22 cellular contexts compared by ENCODE assay signal in genomic region chr9:91034521-91034920, GRCh38.
DNase-seq lines count a peak whose midpoint lies in the region; ATAC-seq, FAIRE-seq and TF ChIP-seq lines count a peak whose summit lies in the region.
"Had no signal": no experiment of that assay in that cellular context is flagged by ENCODE, and none has a peak within 500 bp of the region (broad histone marks: within the 10 kb centered on the region; RNA-seq: fewer than 3 reads in every experiment).

No MANE protein-coding gene starts in this region.

- TF ChIP-seq CTCF in Peyer's patch (IDR thresholded peaks at IDR 0.05) (no peak), kidney (IDR thresholded peaks at IDR 0.05; ENCODE audit: borderline replicate concordance, extremely low read depth, insufficient read depth) (no peak), tibial artery (IDR thresholded peaks at IDR 0.05) (no peak)

- H3K27me3 ChIP-seq in BLaER1 treated with 17β-estradiol and CSF1 and Interleukin-3, amounts not matched to agents 10 nM and 100 nM: no peaks in the 10 kb centered on the region
- H3K27me3 ChIP-seq in Peyer's patch (no peaks in the 10 kb centered on the region), tibial artery (peaks cover 0 to 4% of the 10 kb centered on the region in 2 donors)
- H3K27me3 ChIP-seq: esophagus squamous epithelium, gastrocnemius medialis, neural progenitor cell, sigmoid colon, vagina had no signal

- peak overlapping the region in 7 of 11 experiments; percentile 72 to 89 (median 83); a peak in 13 of 22 replicates for H3K4me2 ChIP-seq in BLaER1 treated with 17β-estradiol and CSF1 and Interleukin-3, amounts not matched to agents 10 nM and 100 nM
- H3K4me2 ChIP-seq: neural progenitor cell had no signal

- no peak for TF ChIP-seq RAD21 in Ishikawa (IDR thresholded peaks at IDR 0.05; ENCODE audit: low read depth)

- no peak for TF ChIP-seq POLR2A in Peyer's patch (IDR thresholded peaks at IDR 0.05)

- H3K27ac ChIP-seq in BLaER1 treated with 17β-estradiol and CSF1 and Interleukin-3, amounts not matched to agents 10 nM and 100 nM: no peak overlapping the region; a peak in 2 of 22 replicates
- H3K27ac ChIP-seq in Peyer's patch: no peak overlapping the region
- no peak overlapping the region for H3K27ac ChIP-seq in kidney (ENCODE audit: low read depth in 2 of 2, low read length in 2 of 2)
- no peak overlapping the region for H3K27ac ChIP-seq in tibial artery
- H3K27ac ChIP-seq: gastrocnemius medialis, HL-60, neural progenitor cell, sigmoid colon, vagina, WERI-Rb-1 had no signal

- FAIRE-seq in kidney (lab: Jason Lieb, UNC): no peak
- FAIRE-seq: D721Med had no signal

- DNase-seq in Peyer's patch: peak in 2 of 3 donors; percentile 15 to 38
- peak; percentile 35 for DNase-seq in kidney
- no peak for DNase-seq in NCI-H2196 treated with DMSO at 0.1 percent for 48 hours (lab: John Stamatoyannopoulos, UW; ENCODE audit: unreplicated experiment)
- DNase-seq in tibial artery: no peak
- DNase-seq in Ammon's horn (ENCODE audit: low spot score): no peak
- DNase-seq: aorta; esophagus squamous epithelium; gastrocnemius medialis; NCI-H1048; NCI-H1694 treated with DMSO at 0.1 percent for 48 hours; sigmoid colon; stimulated activated naive B cell treated with anti-CD40 and anti-IgM and Interleukin-4, amounts not matched to agents 10 μg/mL and 1 μg/mL and 100 μg/mL, for 72 hours had no signal

- H3K9ac ChIP-seq in BLaER1 treated with 17β-estradiol and CSF1 and Interleukin-3, amounts not matched to agents 10 nM and 100 nM: 0 out of 22 replicates have a peak overlapping the region, but pooled peaks of 1 of the 11 experiments have one; percentile 74
- no peak overlapping the region for H3K9ac ChIP-seq in kidney (ENCODE audit: low read length in 2 of 2)
- H3K9ac ChIP-seq: neural progenitor cell had no signal

- intact Hi-C loops in kidney (cut with DNase I): loop anchor here (10.0 kb wide), 1 partner anchor 400 kb away; no protein-coding TSS in a partner anchor
- intact Hi-C loops in tibial artery (cut with DNase I; ENCODE audit: low total_unique reads): no loop called here

- ATAC-seq in GM18861 (IDR thresholded peaks at IDR 0.05; ENCODE audit: unreplicated experiment): no peak
- ATAC-seq: gastrocnemius medialis, left colon, Right ventricle myocardium inferior had no signal

- H3K9me3 ChIP-seq in BLaER1 treated with 17β-estradiol and CSF1 and Interleukin-3, amounts not matched to agents 10 nM and 100 nM (replicated peaks in 1 of 11): no peaks in the 10 kb centered on the region
- H3K9me3 ChIP-seq in Peyer's patch (no peaks in the 10 kb centered on the region), kidney (ENCODE audit: control insufficient read depth in 1 of 2, low read length in 2 of 2) (no peaks in the 10 kb centered on the region), tibial artery (no peaks in the 10 kb centered on the region)
- H3K9me3 ChIP-seq: esophagus squamous epithelium, gastrocnemius medialis, sigmoid colon, vagina had no signal

- no peak for TF ChIP-seq EP300 in Ishikawa (IDR thresholded peaks at IDR 0.05; ENCODE audit: borderline replicate concordance)

- peaks cover 42 to 57% (median 53%) of the 10 kb centered on the region in 10 experiments for H3K4me1 ChIP-seq in BLaER1 treated with 17β-estradiol and CSF1 and Interleukin-3, amounts not matched to agents 10 nM and 100 nM
- peaks cover 6 to 21% (median 11%) of the 10 kb centered on the region in 4 donors for H3K4me1 ChIP-seq in Peyer's patch
- peaks cover 15 to 18% of the 10 kb centered on the region in 2 donors for H3K4me1 ChIP-seq in kidney (ENCODE audit: control insufficient read depth in 1 of 2, insufficient read depth in 1 of 2, low read depth in 1 of 2, low read length in 2 of 2)
- H3K4me1 ChIP-seq in tibial artery: peaks cover 0 to 19% (median 13%) of the 10 kb centered on the region in 4 donors

- no peaks in the 10 kb centered on the region for H3K36me3 ChIP-seq in BLaER1 treated with 17β-estradiol and CSF1 and Interleukin-3, amounts not matched to agents 10 nM and 100 nM
- H3K36me3 ChIP-seq in Peyer's patch: no peaks in the 10 kb centered on the region
- no peaks in the 10 kb centered on the region for H3K36me3 ChIP-seq in kidney (ENCODE audit: control insufficient read depth in 1 of 2, insufficient read depth in 2 of 2, low read length in 2 of 2)
- H3K36me3 ChIP-seq in tibial artery: no peaks in the 10 kb centered on the region
- H3K36me3 ChIP-seq: esophagus squamous epithelium, gastrocnemius medialis, neural progenitor cell, sigmoid colon, vagina, WERI-Rb-1 had no signal

- H4K20me1 ChIP-seq in BLaER1 treated with 17β-estradiol and CSF1 and Interleukin-3, amounts not matched to agents 10 nM and 100 nM: no peaks in the 10 kb centered on the region

- H3K4me3 ChIP-seq in BLaER1 treated with 17β-estradiol and CSF1 and Interleukin-3, amounts not matched to agents 10 nM and 100 nM: no peak overlapping the region
- H3K4me3 ChIP-seq in Peyer's patch: no peak overlapping the region
- no peak overlapping the region for H3K4me3 ChIP-seq in kidney (ENCODE audit: low read length in 2 of 2)
- no peak overlapping the region for H3K4me3 ChIP-seq in tibial artery
- H3K4me3 ChIP-seq: esophagus squamous epithelium, gastrocnemius medialis, neural progenitor cell, sigmoid colon, vagina had no signal

TF ChIP-seq in Ishikawa, 13 proteins besides CTCF, POLR2A, EP300 and RAD21:
- TF ChIP-seq, protein P1, sequence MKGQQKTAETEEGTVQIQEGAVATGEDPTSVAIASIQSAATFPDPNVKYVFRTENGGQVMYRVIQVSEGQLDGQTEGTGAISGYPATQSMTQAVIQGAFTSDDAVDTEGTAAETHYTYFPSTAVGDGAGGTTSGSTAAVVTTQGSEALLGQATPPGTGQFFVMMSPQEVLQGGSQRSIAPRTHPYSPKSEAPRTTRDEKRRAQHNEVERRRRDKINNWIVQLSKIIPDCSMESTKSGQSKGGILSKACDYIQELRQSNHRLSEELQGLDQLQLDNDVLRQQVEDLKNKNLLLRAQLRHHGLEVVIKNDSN (IDR thresholded peaks at IDR 0.05): peak; percentile 58; the same call in 1 of the 2 replicates
- TF ChIP-seq ZBTB7A (IDR thresholded peaks at IDR 0.05; ENCODE audit: low read depth) (no peak), YY1 (IDR thresholded peaks at IDR 0.05; ENCODE audit: low read depth) (no peak)

Comparison
In these comparisons a context has a peak if more than half of its experiments do, and no peak if none do; other contexts are left out.
1. DNase-seq: peak in Peyer's patch (2 of 3) and kidney (single experiment); none in NCI-H2196 treated with DMSO at 0.1 percent for 48 hours (single experiment), tibial artery (0 of 2) and Ammon's horn (single experiment).